ENCODE assay signal across 19 cellular contexts in genomic region chr3:157027861-157028745, GRCh38.
"Had no signal": no experiment of that assay in that cellular context is flagged by ENCODE, and none has a peak within 500 bp of the region (broad histone marks: within the 10 kb centered on the region; RNA-seq: fewer than 3 reads in every experiment).

No MANE protein-coding gene starts in this region.

- H3K4me3 ChIP-seq: cardiac muscle cell, esophagus muscularis mucosa, lung, tibial artery had no signal

- FAIRE-seq: endometrium, TTC549, urothelium cell line had no signal

- H3K4me1 ChIP-seq: esophagus muscularis mucosa had no signal

- ATAC-seq: naive thymus-derived CD4-positive, alpha-beta T cell had no signal

- H3K27me3 ChIP-seq: esophagus muscularis mucosa, tibial artery had no signal

- H3K36me3 ChIP-seq: cardiac muscle cell, esophagus muscularis mucosa, neutrophil, tibial artery had no signal

- DNase-seq: activated CD4-positive, alpha-beta T cell treated with anti-CD3 and anti-CD28 coated beads, Interleukin-2, amount 50 U/mL, for 4 hours; activated CD4-positive, CD25-positive, alpha-beta regulatory T cell treated with anti-CD3 and anti-CD28 coated beads, Interleukin-2, amount 50 U/mL, for 72 hours; activated naive CD4-positive, alpha-beta T cell treated with anti-CD3 and anti-CD28 coated beads, Interleukin-2, amount 10 ng/mL, durations not matched to agents 7 days and 5 days; head of caudate nucleus; islet precursor cell; naive thymus-derived CD4-positive, alpha-beta T cell; right cardiac atrium; small intestine; stimulated activated CD4-positive, alpha-beta T cell treated with anti-CD3 and anti-CD28 coated beads, Interleukin-4, amount 100 ng/mL, for 24 hours; stimulated activated naive CD4-positive, alpha-beta T cell; T-helper 2 cell; tibial artery had no signal

- H3K9me3 ChIP-seq: esophagus muscularis mucosa, neutrophil, tibial artery had no signal

- H3K27ac ChIP-seq: cardiac muscle cell, esophagus muscularis mucosa, neutrophil, tibial artery had no signal
